Comparison of ENCODE assay signal across 7 cellular contexts in genomic region chr2:171434671-171434980, GRCh38. TPM values are rescaled to one million over a fixed set of nuclear protein-coding genes. Genes with fewer than 3 reads are reported as not detected.
DNase-seq lines count a peak whose midpoint lies in the region; ATAC-seq, FAIRE-seq and TF ChIP-seq lines count a peak whose summit lies in the region.

No MANE protein-coding gene starts in this region.

- H3K9me3 ChIP-seq in Panc1 (ENCODE audit: control insufficient read depth, insufficient read depth, low read depth, low read length) (peaks cover 7% of the 10 kb centered on the region; the same call in 1 of the 2 replicates), neuronal stem cell (replicated peaks in 1 of 2; ENCODE audit: control insufficient read depth in 2 of 2, insufficient read depth in 1 of 2, low read depth in 1 of 2, low read length in 2 of 2) (peaks cover 0 to 8% of the 10 kb centered on the region in 2 donors)

- H3K4ac ChIP-seq in neuronal stem cell (ENCODE audit: low read length), result no peak overlapping the region

- POLR2A ChIA-PET in Panc1 (lab: Charles Lee), result no interaction called here

- CTCF ChIA-PET in Panc1 (lab: Charles Lee), result no interaction called here

- H4K91ac ChIP-seq in neuronal stem cell (ENCODE audit: low read depth, low read length, poor library complexity), result no peak overlapping the region

- no peak overlapping the region for H2BK12ac ChIP-seq in neuronal stem cell (ENCODE audit: low read length)

- no peak overlapping the region for H4K8ac ChIP-seq in neuronal stem cell (ENCODE audit: low read depth, low read length)

- H3K27me3 ChIP-seq in Panc1 (ENCODE audit: control insufficient read depth, insufficient read depth, low read length) (no peaks in the 10 kb centered on the region), neuronal stem cell (ENCODE audit: control insufficient read depth in 3 of 3, insufficient read depth in 3 of 3, low read depth in 1 of 3, low read length in 3 of 3) (no peaks in the 10 kb centered on the region)

- WGBS in neuronal stem cell (ENCODE audit: extremely low coverage in 2 of 2, insufficient read length in 2 of 2, insufficient replicate concordance in 1 of 2), 2 donors, result no CpG with 5 or more reads among the region's 20 CpGs

- intact Hi-C loops in Panc1 (cut with micrococcal nuclease; ENCODE audit: unreplicated experiment), result loop anchor here (5.0 kb wide), 2 partner anchors 447 to 462 kb away; no protein-coding TSS in a partner anchor

- H3K27ac ChIP-seq in Panc1 (ENCODE audit: low read length) (peak overlapping the region; percentile 87), neuronal stem cell (replicated peaks; ENCODE audit: low read length) (peak overlapping the region; percentile 95)

- ATAC-seq in Panc1 (no peak), HG03442 (IDR thresholded peaks at IDR 0.05; ENCODE audit: unreplicated experiment) (no peak)

- peak overlapping the region; percentile 69 for H3K4me2 ChIP-seq in neuronal stem cell (ENCODE audit: insufficient read depth, low read length, poor library complexity, severe bottlenecking)

- no peaks in the 10 kb centered on the region for H3K79me1 ChIP-seq in neuronal stem cell (ENCODE audit: low read depth, low read length)

- H3K9ac ChIP-seq in neuronal stem cell (ENCODE audit: low read depth, low read length, poor library complexity), result peak overlapping the region; percentile 88

- in situ Hi-C loops in Panc1 (cut with HindIII; ENCODE audit: low pct_unique_long_range_greater_than_20kb, low sequenced_read_pairs), result no loop called here

- FAIRE-seq in H54 (lab: Jason Lieb, UNC), result no peak

- H2AK5ac ChIP-seq in neuronal stem cell (ENCODE audit: low read depth, low read length), result peak overlapping the region; percentile 37

- no peak overlapping the region for H2BK15ac ChIP-seq in neuronal stem cell (ENCODE audit: low read length)

- peak overlapping the region; percentile 96 for H3K18ac ChIP-seq in neuronal stem cell (ENCODE audit: low read length)

- no peak overlapping the region for H3K14ac ChIP-seq in neuronal stem cell (ENCODE audit: low read length)

- H3K23ac ChIP-seq in neuronal stem cell (ENCODE audit: low read depth, low read length, poor library complexity), result peak overlapping the region; percentile 98

- no TSS peak for BruUV-seq in Panc1 (replicated peaks; lab: Mats Ljungman, UMichigan)

- peak overlapping the region; percentile 92 for H2AFZ ChIP-seq in neuronal stem cell (ENCODE audit: low read length)

- H3K4me3 ChIP-seq in Panc1 (ENCODE audit: low read depth in 2 of 2, low read length in 2 of 2) (peak overlapping the region; percentile 95), neuronal stem cell (ENCODE audit: low read length in 2 of 2) (peak overlapping the region; percentile 67 to 93)

- H3K36me3 ChIP-seq in Panc1 (ENCODE audit: control insufficient read depth, insufficient read depth, low read length), result peaks cover 4% of the 10 kb centered on the region; the same call in 1 of the 2 replicates
- H3K36me3 ChIP-seq in neuronal stem cell (replicated peaks in 1 of 2; ENCODE audit: control insufficient read depth in 2 of 2, insufficient read depth in 2 of 2, low read length in 2 of 2), result peaks cover 7 to 42% of the 10 kb centered on the region in 2 donors

- H2BK120ac ChIP-seq in neuronal stem cell (ENCODE audit: low read depth, low read length), result no peak overlapping the region

- TF ChIP-seq POLR2A in H54 (IDR thresholded peaks at IDR 0.05; ENCODE audit: low read depth, low read length), result peak; percentile 38; the same call in 1 of the 2 replicates

- DNase-seq in H54 (ENCODE audit: insufficient read length, low spot score) (no peak), Panc1 (ENCODE audit: low read depth, low spot score) (no peak), epidermal melanocyte (ENCODE audit: insufficient read length, low spot score) (peak; percentile 33), neuronal stem cell (ENCODE audit: low spot score) (no peak), DMS153 treated with DMSO at 0.1 percent for 48 hours (lab: John Stamatoyannopoulos, UW; ENCODE audit: unreplicated experiment) (no peak), NCI-H345 (lab: John Stamatoyannopoulos, UW) (no peak)

- H2BK5ac ChIP-seq in neuronal stem cell (ENCODE audit: low read length), result peak overlapping the region; percentile 94

- no peak for TF ChIP-seq CTCF in Panc1 (IDR thresholded peaks at IDR 0.05)

- peaks cover 10% of the 10 kb centered on the region for H3K4me1 ChIP-seq in Panc1 (ENCODE audit: control insufficient read depth, insufficient read depth, low read length)
- peaks cover 10 to 12% of the 10 kb centered on the region in 2 donors for H3K4me1 ChIP-seq in neuronal stem cell (ENCODE audit: control insufficient read depth in 2 of 2, insufficient read depth in 1 of 2, low read depth in 1 of 2, low read length in 2 of 2)

RNA-seq across cellular contexts. Expression of gene DCAF17, which starts 0.6 kb away (rescaled TPM):
- total RNA-seq in Panc1 (2021; ENCODE audit: unreplicated experiment), result 19.0 TPM
- polyA plus RNA-seq in Panc1 (2012; ENCODE audit: insufficient read length), result 5.7 TPM
- 17.8 TPM for polyA plus RNA-seq in neuronal stem cell (2013, experiment 1 of 2)
- 18.9 TPM for polyA plus RNA-seq in neuronal stem cell (2013, experiment 2 of 2)

RNA-seq across cellular contexts. Expression of gene METTL8, which starts 0.8 kb away (rescaled TPM):
- 27.7 TPM for total RNA-seq in Panc1 (2021; ENCODE audit: unreplicated experiment)
- polyA plus RNA-seq in Panc1 (2012; ENCODE audit: insufficient read length), result 9.4 TPM
- polyA plus RNA-seq in neuronal stem cell (2013, experiment 1 of 2), result 7.0 TPM
- polyA plus RNA-seq in neuronal stem cell (2013, experiment 2 of 2), result 7.6 TPM
